15 cellular contexts compared by ENCODE assay signal in the genomic region with DNA sequence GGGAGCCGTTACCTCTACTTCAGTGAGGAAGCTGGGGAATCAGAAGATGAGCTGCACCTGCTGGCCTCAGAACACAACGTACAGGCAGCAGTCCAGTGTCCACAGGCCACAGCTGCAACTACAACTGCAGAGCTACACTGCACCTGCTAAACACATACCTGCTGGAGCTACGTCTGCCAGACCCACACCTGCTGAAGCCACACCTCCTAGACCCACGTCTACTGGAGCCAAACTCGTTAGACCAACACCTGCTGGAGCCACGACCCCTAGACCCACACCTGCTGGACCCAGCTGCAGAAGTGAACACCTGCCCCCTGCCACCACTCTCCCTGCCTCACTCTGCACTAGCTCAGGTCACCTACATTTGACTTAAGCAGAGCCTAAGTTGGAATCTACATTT.
DNase-seq lines count a peak whose midpoint lies in the region; ATAC-seq and TF ChIP-seq lines count a peak whose summit lies in the region.
"Had no signal": no experiment of that assay in that cellular context is flagged by ENCODE, and none has a peak within 500 bp of the region (broad histone marks: within the 10 kb centered on the region; RNA-seq: fewer than 3 reads in every experiment).

No MANE protein-coding gene starts in this region.

- 40 to 55% (median 48%) methylated on average over 5 to 6 of the region's 6 CpGs for WGBS in stomach, 5 donors

- DNase-seq in DMS153 treated with DMSO at 0.1 percent for 48 hours (lab: John Stamatoyannopoulos, UW; ENCODE audit: unreplicated experiment) (peak; percentile 45), NCI-H146 treated with DMSO at 0.1 percent for 48 hours (lab: John Stamatoyannopoulos, UW; ENCODE audit: unreplicated experiment) (peak; percentile 87), NCI-H774 (lab: John Stamatoyannopoulos, UW) (peak; percentile 85), naive B cell (no peak), stomach (no peak), CD14-positive monocyte (ENCODE audit: low spot score) (no peak)
- DNase-seq: activated CD4-positive, alpha-beta T cell treated with anti-CD3 and anti-CD28 coated beads, Interleukin-2, amount 10 ng/mL, durations not matched to agents 7 days and 5 days; activated naive CD4-positive, alpha-beta T cell treated with anti-CD3 and anti-CD28 coated beads, Interleukin-2, amount 10 ng/mL, durations not matched to agents 7 days and 5 days; activated T-cell treated with anti-CD3 and anti-CD28 coated beads for 4 hours; CD8-positive, alpha-beta T cell; NCI-H446 treated with DMSO at 0.1 percent for 48 hours; nucleus accumbens; right cardiac atrium had no signal

- H3K36me3 ChIP-seq in stomach = no peaks in the 10 kb centered on the region

- peaks cover 15 to 22% (median 16%) of the 10 kb centered on the region in 3 donors for H3K27me3 Mint-ChIP-seq in naive B cell
- peaks cover 20 to 25% (median 24%) of the 10 kb centered on the region in 3 donors for H3K27me3 Mint-ChIP-seq in CD14-positive monocyte (ENCODE audit: low read depth in 3 of 3)

- H3K4me3 Mint-ChIP-seq in naive B cell (peak overlapping the region in 2 of 8 donors; percentile 4 to 29), CD14-positive monocyte (no peak overlapping the region)
- H3K4me3 Mint-ChIP-seq: activated CD4-positive, alpha-beta T cell treated with anti-CD3 and anti-CD28 coated beads, Interleukin-2, amount 10 ng/mL, durations not matched to agents 7 days and 5 days; activated naive CD4-positive, alpha-beta T cell treated with anti-CD3 and anti-CD28 coated beads, Interleukin-2, amount 10 ng/mL, durations not matched to agents 7 days and 5 days; CD8-positive, alpha-beta T cell had no signal

- peaks cover 64 to 69% (median 67%) of the 10 kb centered on the region in 3 donors for H3K4me1 Mint-ChIP-seq in naive B cell
- peaks cover 7% of the 10 kb centered on the region for H3K4me1 Mint-ChIP-seq in CD14-positive monocyte

- no peak for TF ChIP-seq POLR2A in stomach (IDR thresholded peaks at IDR 0.05)

- H3K36me3 Mint-ChIP-seq in naive B cell (peaks cover 0 to 8% of the 10 kb centered on the region in 2 donors), CD14-positive monocyte (no peaks in the 10 kb centered on the region)
- H3K36me3 Mint-ChIP-seq: activated naive CD4-positive, alpha-beta T cell treated with anti-CD3 and anti-CD28 coated beads, Interleukin-2, amount 10 ng/mL, durations not matched to agents 7 days and 5 days; CD8-positive, alpha-beta T cell had no signal

- no peaks in the 10 kb centered on the region for H3K9me3 ChIP-seq in stomach

- intact Hi-C loops in stomach (cut with DNase I; ENCODE audit: low total_unique reads) = no loop called here
- intact Hi-C loops in CD14-positive monocyte (cut with micrococcal nuclease) = no loop called here

- H3K4me1 ChIP-seq in stomach = peaks cover 5 to 14% (median 10%) of the 10 kb centered on the region in 4 donors

- H3K27me3 ChIP-seq in stomach = peaks cover 0 to 14% (median 4%) of the 10 kb centered on the region in 3 donors

- TF ChIP-seq CTCF in stomach (IDR thresholded peaks at IDR 0.05) (no peak), CD14-positive monocyte (IDR thresholded peaks at IDR 0.05) (no peak)

- no peak overlapping the region for H3K4me3 ChIP-seq in stomach

- no peak overlapping the region for H3K27ac ChIP-seq in stomach

- no peak for TF ChIP-seq EP300 in stomach (IDR thresholded peaks at IDR 0.05)

- H3K27ac Mint-ChIP-seq in naive B cell (peak overlapping the region in 4 of 6 donors; percentile 23 to 71 (median 34)), CD14-positive monocyte (no peak overlapping the region)
- H3K27ac Mint-ChIP-seq: activated CD4-positive, alpha-beta T cell treated with anti-CD3 and anti-CD28 coated beads, Interleukin-2, amount 10 ng/mL, durations not matched to agents 7 days and 5 days; activated naive CD4-positive, alpha-beta T cell treated with anti-CD3 and anti-CD28 coated beads, Interleukin-2, amount 10 ng/mL, durations not matched to agents 7 days and 5 days; CD8-positive, alpha-beta T cell had no signal

- ATAC-seq in naive B cell (ENCODE audit: low read depth in 2 of 2) = peak; percentile 43 to 45
- ATAC-seq in GM21528 (IDR thresholded peaks at IDR 0.05; ENCODE audit: low FRiP score, unreplicated experiment) = no peak
- ATAC-seq in HG03460 (IDR thresholded peaks at IDR 0.05; ENCODE audit: unreplicated experiment) = no peak
- ATAC-seq: CD8-positive, alpha-beta T cell; right cardiac atrium had no signal

- H3K9me3 Mint-ChIP-seq in naive B cell (peaks cover 0 to 10% (median 3%) of the 10 kb centered on the region in 7 donors), CD14-positive monocyte (no peaks in the 10 kb centered on the region)
- H3K9me3 Mint-ChIP-seq: activated CD4-positive, alpha-beta T cell treated with anti-CD3 and anti-CD28 coated beads, Interleukin-2, amount 10 ng/mL, durations not matched to agents 7 days and 5 days; activated naive CD4-positive, alpha-beta T cell treated with anti-CD3 and anti-CD28 coated beads, Interleukin-2, amount 10 ng/mL, durations not matched to agents 7 days and 5 days; CD8-positive, alpha-beta T cell had no signal

Comparison
In these comparisons a context has a peak if more than half of its experiments do, and no peak if none do; other contexts are left out.
1. DNase-seq: peak in DMS153 treated with DMSO at 0.1 percent for 48 hours (single experiment), NCI-H146 treated with DMSO at 0.1 percent for 48 hours (single experiment) and NCI-H774 (single experiment); none in naive B cell (single experiment), stomach (single experiment) and CD14-positive monocyte (single experiment).
2. ATAC-seq: peak in naive B cell (2 of 2); none in GM21528 (single experiment) and HG03460 (single experiment).
3. H3K27ac Mint-ChIP-seq: peak in naive B cell (4 of 6); none in CD14-positive monocyte (0 of 7).